Comparison of ENCODE assay signal across 19 cellular contexts in the genomic region with DNA sequence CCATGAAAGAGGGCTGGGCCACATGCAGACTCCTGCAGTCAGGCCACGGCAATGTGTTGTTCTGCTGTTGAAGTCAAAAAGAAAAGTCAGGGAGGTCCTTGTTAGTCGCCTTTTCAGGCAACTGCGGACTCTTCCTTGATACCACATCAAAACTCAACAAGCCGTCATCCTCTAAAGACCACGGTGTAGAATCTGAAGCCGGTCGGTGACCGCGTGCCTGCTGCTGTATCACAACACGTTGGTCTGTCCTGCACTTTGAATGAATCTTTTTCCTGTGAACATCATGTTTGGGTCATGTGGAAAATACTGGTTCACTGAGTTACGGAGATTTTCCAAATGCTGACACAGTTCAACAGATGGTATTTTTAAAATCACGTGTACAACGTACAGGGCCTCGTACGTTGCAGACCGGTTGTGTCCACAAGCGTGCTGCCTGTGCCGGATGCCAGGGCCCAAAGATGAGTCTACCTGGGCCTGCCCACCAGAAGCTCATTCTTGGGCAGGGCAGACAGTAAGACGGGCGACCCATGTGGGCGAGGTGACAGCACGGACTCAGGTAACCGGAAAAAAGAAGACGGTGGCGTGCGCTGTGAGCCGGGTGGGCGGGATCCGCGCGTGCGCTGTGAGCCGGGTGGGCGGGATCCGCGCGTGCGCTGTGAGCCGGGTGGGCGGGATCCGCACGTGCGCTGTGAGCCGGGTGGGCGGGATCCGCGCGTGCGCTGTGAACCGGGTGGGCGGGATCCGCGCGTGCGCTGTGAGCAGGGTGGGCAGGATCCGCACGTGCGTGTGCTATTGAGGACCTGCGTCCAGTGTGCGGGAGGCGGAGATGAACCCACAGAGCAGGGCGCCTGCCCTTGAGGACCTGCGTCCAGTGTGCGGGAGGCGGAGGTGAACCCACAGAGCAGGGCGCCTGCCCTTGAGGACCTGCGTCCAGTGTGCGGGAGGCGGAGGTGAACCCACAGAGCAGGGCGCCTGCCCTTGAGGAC.
DNase-seq lines count a peak whose midpoint lies in the region; ATAC-seq, FAIRE-seq and TF ChIP-seq lines count a peak whose summit lies in the region.
"Had no signal": no experiment of that assay in that cellular context is flagged by ENCODE, and none has a peak within 500 bp of the region (broad histone marks: within the 10 kb centered on the region; RNA-seq: fewer than 3 reads in every experiment).

No MANE protein-coding gene starts in this region.

- peaks cover 3% of the 10 kb centered on the region; the same call in 1 of the 2 replicates for H3K9me1 ChIP-seq in IMR-90 (ENCODE audit: insufficient read depth, low read length)

- H2BK20ac ChIP-seq in IMR-90 (ENCODE audit: low read depth, low read length) = no peak overlapping the region

- no peak overlapping the region for H3K9ac ChIP-seq in IMR-90 (ENCODE audit: low read depth, low read length)
- H3K9ac ChIP-seq: KMS-11 had no signal

- TF ChIP-seq CTCF in IMR-90 (conservative IDR thresholded peaks at IDR 0.05; ENCODE audit: low read depth, low read length) = no peak
- TF ChIP-seq CTCF in body of pancreas (IDR thresholded peaks at IDR 0.05) = no peak
- TF ChIP-seq CTCF in mucosa of descending colon (IDR thresholded peaks at IDR 0.05) = no peak
- no peak for TF ChIP-seq CTCF in type B pancreatic cell (conservative IDR thresholded peaks at IDR 0.05)

- no peak for TF ChIP-seq RAD21 in IMR-90 (IDR thresholded peaks at IDR 0.05; ENCODE audit: low read length)

- ATAC-seq in IMR-90 (ENCODE audit: low read depth) (no peak), body of pancreas (peak; percentile 59), mucosa of descending colon (peak; percentile 58), HG02973 (IDR thresholded peaks at IDR 0.05; ENCODE audit: unreplicated experiment) (no peak)

- BruUV-seq in IMR-90 (replicated peaks; lab: Mats Ljungman, UMichigan) = no TSS peak

- H3K4me2 ChIP-seq in IMR-90 (ENCODE audit: low read depth, low read length) = no peak overlapping the region
- H3K4me2 ChIP-seq: KMS-11 had no signal

- H3K9me3 ChIP-seq in IMR-90 (ENCODE audit: control insufficient read depth, insufficient read depth, low read length) (no peaks in the 10 kb centered on the region), body of pancreas (no peaks in the 10 kb centered on the region), mucosa of descending colon (no peaks in the 10 kb centered on the region)

- H3K56ac ChIP-seq in IMR-90 (ENCODE audit: extremely low read depth, insufficient read depth, low read length) = no peak overlapping the region

- H3K36me3 Mint-ChIP-seq in type B pancreatic cell = no peaks in the 10 kb centered on the region
- H3K36me3 Mint-ChIP-seq: CD4-positive, CD25-positive, alpha-beta regulatory T cell had no signal

- intact Hi-C loops in IMR-90 (cut with micrococcal nuclease) (no loop called here), body of pancreas (cut with DNase I) (no loop called here), mucosa of descending colon (cut with DNase I, micrococcal nuclease) (no loop called here)

- no peak overlapping the region for H2BK5ac ChIP-seq in IMR-90 (ENCODE audit: low read depth, low read length, poor library complexity, severe bottlenecking)

- H4K5ac ChIP-seq in IMR-90 (ENCODE audit: low read depth, low read length) = no peak overlapping the region

- 96% methylated on average over 15 of the region's 70 CpGs; no CpG with 5 or more reads in 1 of the 2 experiments for WGBS in IMR-90 (ENCODE audit: extremely low coverage in 2 of 2, insufficient read length in 1 of 2), 2 experiments
- 80 to 86% methylated on average over 58 to 65 of the region's 70 CpGs for WGBS in body of pancreas, 2 donors

- H3K9me3 Mint-ChIP-seq in type B pancreatic cell = no peaks in the 10 kb centered on the region
- H3K9me3 Mint-ChIP-seq: H9, HFFc6 had no signal

- no peak overlapping the region for H3K23ac ChIP-seq in IMR-90 (ENCODE audit: low read depth, low read length)

- peaks cover 5% of the 10 kb centered on the region for H3K4me1 Mint-ChIP-seq in type B pancreatic cell (ENCODE audit: unreplicated experiment)
- H3K4me1 Mint-ChIP-seq: CD4-positive, CD25-positive, alpha-beta regulatory T cell had no signal

- H3K4me1 ChIP-seq in IMR-90 (ENCODE audit: control insufficient read depth, insufficient read depth, low read length) (peaks cover 4% of the 10 kb centered on the region; the same call in 1 of the 2 replicates), body of pancreas (no peaks in the 10 kb centered on the region), mucosa of descending colon (ENCODE audit: low read depth) (no peaks in the 10 kb centered on the region)

- H3K36me3 ChIP-seq in IMR-90 (ENCODE audit: control insufficient read depth, insufficient read depth, low read length) (no peaks in the 10 kb centered on the region), body of pancreas (replicated peaks in 1 of 2; ENCODE audit: insufficient read depth in 1 of 2, low read depth in 2 of 2) (no peaks in the 10 kb centered on the region), mucosa of descending colon (ENCODE audit: low read depth) (no peaks in the 10 kb centered on the region)

- DNase-seq in IMR-90 (no peak), body of pancreas (peak in 1 of 4 donors; percentile 39), mucosa of descending colon (no peak), type B pancreatic cell (ENCODE audit: extremely low spot score, unreplicated experiment) (peak; percentile 58), NCI-H1930 (lab: John Stamatoyannopoulos, UW) (no peak), urothelium cell line (ENCODE audit: low spot score) (no peak)
- DNase-seq: CD4-positive, CD25-positive, alpha-beta regulatory T cell; COR-L47; DMS79; H9; HFFc6; NCI-H1105 treated with DMSO at 0.1 percent for 48 hours; NCI-H2081 treated with DMSO at 0.1 percent for 48 hours; NCI-H2227 treated with DMSO at 0.1 percent for 48 hours; NCI-H510A; NCI-H748 treated with DMSO at 0.1 percent for 48 hours had no signal

- in situ Hi-C loops in IMR-90 (cut with MboI; ENCODE audit: low sequenced_read_pairs) = no loop called here

- no peak overlapping the region for H4K91ac ChIP-seq in IMR-90 (ENCODE audit: insufficient read depth, low read depth, low read length)

- no peak overlapping the region; the same call in 1 of the 2 replicates for H3K18ac ChIP-seq in IMR-90 (ENCODE audit: low read depth, low read length)

- H3K27me3 Mint-ChIP-seq in type B pancreatic cell = peaks cover 8% of the 10 kb centered on the region

- no peak overlapping the region for H2AK9ac ChIP-seq in IMR-90 (replicated peaks; ENCODE audit: low read depth, low read length, poor library complexity)

- H2AFZ ChIP-seq in IMR-90 (replicated peaks; ENCODE audit: low read length, poor library complexity) = peak overlapping the region; percentile 65

- no peak overlapping the region for H4K8ac ChIP-seq in IMR-90 (ENCODE audit: low read depth in 2 of 2, low read length in 2 of 2)

- H3K4me3 ChIP-seq in IMR-90 (ENCODE audit: insufficient read depth, low read depth, low read length) (no peak overlapping the region), body of pancreas (no peak overlapping the region), mucosa of descending colon (no peak overlapping the region)

- H3K27ac ChIP-seq in IMR-90 (ENCODE audit: insufficient read depth, low read length) (no peak overlapping the region), body of pancreas (no peak overlapping the region)
- H3K27ac ChIP-seq: HL-60, KMS-11 had no signal

- H3K4me3 Mint-ChIP-seq in type B pancreatic cell = no peak overlapping the region
- H3K4me3 Mint-ChIP-seq: CD4-positive, CD25-positive, alpha-beta regulatory T cell; H9; HFFc6 had no signal

- no peaks in the 10 kb centered on the region for H3K79me1 ChIP-seq in IMR-90 (ENCODE audit: low read depth in 1 of 2, low read length in 2 of 2)

- no peak overlapping the region for H3K4ac ChIP-seq in IMR-90 (ENCODE audit: low read depth, low read length)

- H3K14ac ChIP-seq in IMR-90 (replicated peaks; ENCODE audit: low read depth, low read length) = no peak overlapping the region

- no peaks in the 10 kb centered on the region for H4K20me1 ChIP-seq in IMR-90 (ENCODE audit: insufficient read depth, low read length)

- no peaks in the 10 kb centered on the region; the same call in 1 of the 2 replicates for H3K27me3 ChIP-seq in IMR-90 (ENCODE audit: control insufficient read depth, insufficient read depth, low read length)
- no peaks in the 10 kb centered on the region for H3K27me3 ChIP-seq in body of pancreas

- no peak overlapping the region for H2AK5ac ChIP-seq in IMR-90 (ENCODE audit: low read depth, low read length)

- dilution Hi-C loops in IMR-90 (cut with HindIII; ENCODE audit: low sequenced_read_pairs, unreplicated experiment) = no loop called here

- no peak overlapping the region for H2BK15ac ChIP-seq in IMR-90 (ENCODE audit: low read depth, low read length)

- H3K27ac Mint-ChIP-seq in type B pancreatic cell = no peak overlapping the region
- H3K27ac Mint-ChIP-seq: CD4-positive, CD25-positive, alpha-beta regulatory T cell; H9; HFFc6 had no signal

- POLR2A ChIA-PET in IMR-90 (lab: Charles Lee; ENCODE audit: unreplicated experiment) = no interaction called here

- TF ChIP-seq POLR2A in IMR-90 (IDR thresholded peaks at IDR 0.05; ENCODE audit: low read depth, low read length) (no peak), body of pancreas (IDR thresholded peaks at IDR 0.05) (peak in 1 of 3 donors; percentile 28)

- FAIRE-seq in urothelium cell line (lab: Jason Lieb, UNC) = no peak

- CTCF ChIA-PET in IMR-90 (lab: Yijun Ruan, JAX) = no interaction called here

- no peak overlapping the region for H2BK120ac ChIP-seq in IMR-90 (ENCODE audit: low read depth, low read length)

TF ChIP-seq in IMR-90, 13 proteins besides CTCF, POLR2A, EP300 and RAD21:
- TF ChIP-seq CEBPB (IDR thresholded peaks at IDR 0.05; ENCODE audit: low read depth, low read length) (no peak), MXI1 (IDR thresholded peaks at IDR 0.05; ENCODE audit: borderline replicate concordance, low read depth, low read length) (no peak), MAFK (IDR thresholded peaks at IDR 0.05; ENCODE audit: low read depth, low read length) (no peak), FOS (IDR thresholded peaks at IDR 0.05; ENCODE audit: low read depth, low read length) (no peak), SMC3 (IDR thresholded peaks at IDR 0.05; ENCODE audit: low read depth, low read length) (no peak), NFE2L2 (IDR thresholded peaks at IDR 0.05; ENCODE audit: low read depth, low read length) (no peak), RFX5 (IDR thresholded peaks at IDR 0.05; ENCODE audit: low read depth, low read length) (no peak)
TF ChIP-seq in IMR-90: peak in this region for 0.

Comparison
In these comparisons a context has a peak if more than half of its experiments do, and no peak if none do; other contexts are left out.
1. ATAC-seq: peak in body of pancreas (single experiment) and mucosa of descending colon (single experiment); none in IMR-90 (single experiment) and HG02973 (single experiment).